In genomic region chr3:74750901-74751300, GRCh38 we compare ENCODE assay signal across 23 cellular contexts.
"Had no signal": no experiment of that assay in that cellular context is flagged by ENCODE, and none has a peak within 500 bp of the region (broad histone marks: within the 10 kb centered on the region; RNA-seq: fewer than 3 reads in every experiment).

No MANE protein-coding gene starts in this region.

- H3K9me3 Mint-ChIP-seq: mesothelial cell of epicardium had no signal

- H3K27ac Mint-ChIP-seq: memory B cell; mesothelial cell of epicardium; natural killer cell; stimulated activated naive B cell treated with anti-CD40 and anti-IgM and Interleukin-4, amounts not matched to agents 10 μg/mL and 1 μg/mL and 100 μg/mL, for 72 hours; stimulated activated naive CD8-positive, alpha-beta T cell treated with anti-CD3 and anti-CD28 coated beads, Interleukin-15, amount 100 ng/mL, for 72 hours had no signal

- H3K27me3 Mint-ChIP-seq: memory B cell; stimulated activated naive B cell treated with anti-CD40 and anti-IgM and Interleukin-4, amounts not matched to agents 10 μg/mL and 1 μg/mL and 100 μg/mL, for 72 hours; stimulated activated naive CD8-positive, alpha-beta T cell treated with anti-CD3 and anti-CD28 coated beads, Interleukin-15, amount 100 ng/mL, for 72 hours had no signal

- H3K4me3 ChIP-seq: dorsolateral prefrontal cortex, left lung, lower lobe of right lung, pancreas, prostate gland, right lobe of liver, spleen, testis, tibial nerve had no signal

- DNase-seq: cortex of kidney; dorsolateral prefrontal cortex; effector CD8-positive, alpha-beta T cell; islet precursor cell; lower lobe of right lung; natural killer cell; occipital lobe; right lobe of liver; spleen; stimulated activated CD4-positive, alpha-beta T cell treated with anti-CD3 and anti-CD28 coated beads, Interleukin-15, amount 100 ng/mL, for 24 hours; stimulated activated CD4-positive, alpha-beta T cell treated with anti-CD3 and anti-CD28 coated beads, Interleukin-1b, Interleukin-23, amount 100 ng/mL, for 48 hours; stimulated activated CD4-positive, alpha-beta T cell treated with anti-CD3 and anti-CD28 coated beads, Interleukin-4, amount 100 ng/mL, for 24 hours; stimulated activated naive B cell treated with anti-CD40 and anti-IgM and Interleukin-4, amounts not matched to agents 10 μg/mL and 1 μg/mL and 100 μg/mL, for 72 hours; stimulated activated naive CD8-positive, alpha-beta T cell treated with anti-CD3 and anti-CD28 coated beads, Interleukin-15, amount 100 ng/mL, for 72 hours; testis had no signal

- H3K36me3 Mint-ChIP-seq: memory B cell; mesothelial cell of epicardium; natural killer cell; stimulated activated naive B cell treated with anti-CD40 and anti-IgM and Interleukin-4, amounts not matched to agents 10 μg/mL and 1 μg/mL and 100 μg/mL, for 72 hours had no signal

- H3K4me3 Mint-ChIP-seq: memory B cell; mesothelial cell of epicardium; natural killer cell; neural crest cell; stimulated activated naive B cell treated with anti-CD40 and anti-IgM and Interleukin-4, amounts not matched to agents 10 μg/mL and 1 μg/mL and 100 μg/mL, for 72 hours; stimulated activated naive CD8-positive, alpha-beta T cell treated with anti-CD3 and anti-CD28 coated beads, Interleukin-15, amount 100 ng/mL, for 72 hours had no signal

- H3K27ac ChIP-seq: dorsolateral prefrontal cortex, left lung, lower lobe of right lung, pancreas, prostate gland, right lobe of liver, spleen, testis, tibial nerve had no signal

- H3K9me3 ChIP-seq: left lung, lower lobe of right lung, pancreas, prostate gland, right lobe of liver, testis, tibial nerve had no signal

- H3K4me1 ChIP-seq: left lung, lower lobe of right lung, pancreas, prostate gland, right lobe of liver, spleen, testis, tibial nerve had no signal

- H3K27me3 ChIP-seq: left lung, pancreas, right lobe of liver, spleen, testis, tibial nerve had no signal

- H3K4me1 Mint-ChIP-seq: memory B cell; mesothelial cell of epicardium; natural killer cell; neural crest cell; stimulated activated naive B cell treated with anti-CD40 and anti-IgM and Interleukin-4, amounts not matched to agents 10 μg/mL and 1 μg/mL and 100 μg/mL, for 72 hours; stimulated activated naive CD8-positive, alpha-beta T cell treated with anti-CD3 and anti-CD28 coated beads, Interleukin-15, amount 100 ng/mL, for 72 hours had no signal

- ATAC-seq: esophagus mucosa; left lung; natural killer cell; pancreas; right lobe of liver; stimulated activated naive CD8-positive, alpha-beta T cell treated with anti-CD3 and anti-CD28 coated beads, Interleukin-15, amount 100 ng/mL, for 72 hours had no signal

- H3K36me3 ChIP-seq: left lung, lower lobe of right lung, pancreas, prostate gland, right lobe of liver, spleen, tibial nerve had no signal
